ENCODE assay signal across 10 cellular contexts in genomic region chr6:152368761-152369624, GRCh38.
DNase-seq lines count a peak whose midpoint lies in the region; ATAC-seq and TF ChIP-seq lines count a peak whose summit lies in the region.
"Had no signal": no experiment of that assay in that cellular context is flagged by ENCODE, and none has a peak within 500 bp of the region (broad histone marks: within the 10 kb centered on the region; RNA-seq: fewer than 3 reads in every experiment).

No MANE protein-coding gene starts in this region.

- DNase-seq in Ammon's horn (ENCODE audit: low spot score), result peak; percentile 76
- peak; percentile 45 to 86 (median 66) for DNase-seq in adrenal gland
- DNase-seq in left cardiac atrium, result peak; percentile 41
- DNase-seq in ovary, result peak; percentile 64 to 75 (median 65)
- no peak for DNase-seq in MG63
- DNase-seq in H7, result no peak
- DNase-seq: MV-4-11 had no signal

- peak; percentile 82 to 84 for ATAC-seq in left cardiac atrium
- ATAC-seq in HG03196 (IDR thresholded peaks at IDR 0.05; ENCODE audit: unreplicated experiment), result no peak
- ATAC-seq in HG02840 (IDR thresholded peaks at IDR 0.05; ENCODE audit: low FRiP score, unreplicated experiment), result no peak

- no peak for TF ChIP-seq CTCF in adrenal gland (IDR thresholded peaks at IDR 0.05)
- no peak for TF ChIP-seq CTCF in ovary (IDR thresholded peaks at IDR 0.05)

- WGBS in adrenal gland, 4 donors, result 26 to 36% (median 32%) methylated on average over 15 to 19 of the region's 19 CpGs
- 10 to 20% (median 13%) methylated on average over 19 of the region's 19 CpGs for WGBS in ovary, 3 donors

- H3K4me3 ChIP-seq in adrenal gland, result peak overlapping the region in 1 of 4 donors; percentile 30
- H3K4me3 ChIP-seq in ovary, result no peak overlapping the region
- H3K4me3 ChIP-seq in MG63, result no peak overlapping the region
- H3K4me3 ChIP-seq in H7 (ENCODE audit: insufficient read depth, low read depth, low read length), result no peak overlapping the region

- intact Hi-C loops in adrenal gland (cut with DNase I) (no loop called here), left cardiac atrium (cut with DNase I) (no loop called here), ovary (cut with DNase I) (no loop called here)

- TF ChIP-seq POLR2A in adrenal gland (IDR thresholded peaks at IDR 0.05) (peak in 1 of 2 donors; percentile 54), ovary (IDR thresholded peaks at IDR 0.05) (no peak)

- no peaks in the 10 kb centered on the region for H3K27me3 ChIP-seq in adrenal gland
- H3K27me3 ChIP-seq in ovary, result no peaks in the 10 kb centered on the region
- H3K27me3 ChIP-seq in MG63, result no peaks in the 10 kb centered on the region
- H3K27me3 ChIP-seq in H7 (ENCODE audit: control insufficient read depth, insufficient read depth, low read length), result no peaks in the 10 kb centered on the region

- peak overlapping the region; percentile 41 to 77 (median 73) for H3K27ac ChIP-seq in adrenal gland
- peak overlapping the region in 1 of 2 donors; percentile 79 for H3K27ac ChIP-seq in ovary
- H3K27ac ChIP-seq: C4-2B had no signal

- H3K9me3 ChIP-seq in adrenal gland (replicated peaks in 1 of 3), result no peaks in the 10 kb centered on the region
- H3K9me3 ChIP-seq in ovary, result no peaks in the 10 kb centered on the region
- H3K9me3 ChIP-seq in MG63, result no peaks in the 10 kb centered on the region

- H3K36me3 ChIP-seq in adrenal gland (replicated peaks in 1 of 2) (peaks cover 0 to 21% of the 10 kb centered on the region in 2 donors), ovary (no peaks in the 10 kb centered on the region), MG63 (peaks cover 3% of the 10 kb centered on the region; the same call in 1 of the 2 replicates), H7 (replicated peaks; ENCODE audit: control insufficient read depth, insufficient read depth, low read length) (no peaks in the 10 kb centered on the region)

- TF ChIP-seq EP300 in ovary (IDR thresholded peaks at IDR 0.05), result no peak

- H3K4me1 ChIP-seq in adrenal gland (replicated peaks in 1 of 2), result peaks cover 18 to 30% of the 10 kb centered on the region in 2 donors
- peaks cover 2% of the 10 kb centered on the region for H3K4me1 ChIP-seq in ovary (ENCODE audit: insufficient read depth)

Comparison
In these comparisons a context has a peak if more than half of its experiments do, and no peak if none do; other contexts are left out.
1. DNase-seq: peak in Ammon's horn (single experiment), adrenal gland (7 of 7), left cardiac atrium (single experiment) and ovary (5 of 5); none in MG63 (single experiment) and H7 (single experiment).
2. ATAC-seq: peak in left cardiac atrium (2 of 2); none in HG03196 (single experiment) and HG02840 (single experiment).